In genomic region chr6:32005538-32005880, GRCh38 we compare ENCODE assay signal across 9 cellular contexts. TPM values are rescaled to one million over a fixed set of nuclear protein-coding genes. Genes with fewer than 3 reads are reported as not detected.
DNase-seq lines count a peak whose midpoint lies in the region; TF ChIP-seq lines count a peak whose summit lies in the region.
"Not testable (repeated sequence)": the region's sequence is repeated elsewhere in the genome, so short reads cannot be mapped to it uniquely, and the experiment has no call there.
"Had no signal": no experiment of that assay in that cellular context is flagged by ENCODE, and none has a peak within 500 bp of the region (broad histone marks: within the 10 kb centered on the region; RNA-seq: fewer than 3 reads in every experiment).

No MANE protein-coding gene starts in this region.

- H3K4me1 ChIP-seq in hepatocyte (ENCODE audit: insufficient read depth); neural progenitor cell; suprapubic skin: not testable (repeated sequence)

- not testable (repeated sequence) for TF ChIP-seq CTCF in WERI-Rb-1 (IDR thresholded peaks at IDR 0.05; ENCODE audit: low read depth, low read length); hepatocyte (IDR thresholded peaks at IDR 0.05; ENCODE audit: poor library complexity); neural progenitor cell (IDR thresholded peaks at IDR 0.05); suprapubic skin (IDR thresholded peaks at IDR 0.05)

- DNase-seq in HT-29 (ENCODE audit: low spot score) (peak; percentile 2), WERI-Rb-1 (peak; percentile 5), cardiac septum (ENCODE audit: low spot score) (peak; percentile 69), neural progenitor cell (ENCODE audit: low spot score) (peak; percentile 1), suprapubic skin (ENCODE audit: low spot score in 2 of 2) (peak; percentile 5 to 48)
- peak; percentile 3 for DNase-seq in activated naive CD4-positive, alpha-beta T cell treated with anti-CD3 and anti-CD28 coated beads for 36 hours
- not testable (repeated sequence) for DNase-seq in hepatocyte (ENCODE audit: low spot score)

- not testable (repeated sequence) for TF ChIP-seq POLR2A in suprapubic skin (IDR thresholded peaks at IDR 0.05)

- not testable (repeated sequence) for H3K79me2 ChIP-seq in hepatocyte; neural progenitor cell (ENCODE audit: low read depth)

- not testable (repeated sequence) for H3K36me3 ChIP-seq in WERI-Rb-1; hepatocyte (replicated peaks; ENCODE audit: insufficient read depth, low read depth); neural progenitor cell; suprapubic skin

- H3K27ac Mint-ChIP-seq in activated naive CD4-positive, alpha-beta T cell treated with anti-CD3 and anti-CD28 coated beads for 36 hours; neural progenitor cell: not testable (repeated sequence)

- WGBS in hepatocyte (ENCODE audit: low lambda C conversion rate, missing lambda C conversion rate) = 93% methylated on average over 8 of the region's 9 CpGs
- WGBS in suprapubic skin = 82% methylated on average over 7 of the region's 9 CpGs

- CTCF ChIA-PET in activated naive CD4-positive, alpha-beta T cell treated with anti-CD3 and anti-CD28 coated beads for 36 hours (lab: Charles Lee) = not testable (repeated sequence)

- not testable (repeated sequence) for H3K9ac ChIP-seq in neural progenitor cell

- not testable (repeated sequence) for H3K27me3 Mint-ChIP-seq in activated naive CD4-positive, alpha-beta T cell treated with anti-CD3 and anti-CD28 coated beads for 36 hours (ENCODE audit: low read depth); neural progenitor cell (ENCODE audit: insufficient read depth, low read depth)

- H3K9me2 ChIP-seq in hepatocyte (replicated peaks; ENCODE audit: insufficient read depth) = not testable (repeated sequence)

- H2AFZ ChIP-seq in hepatocyte; neural progenitor cell (replicated peaks): not testable (repeated sequence)

- not testable (repeated sequence) for H3F3A ChIP-seq in neural progenitor cell (ENCODE audit: low read depth)

- not testable (repeated sequence) for H3K27me3 ChIP-seq in WERI-Rb-1 (ENCODE audit: insufficient read depth, low read depth, severe bottlenecking); hepatocyte; neural progenitor cell; suprapubic skin

- H3K27ac ChIP-seq in WERI-Rb-1, neural progenitor cell: not testable (repeated sequence)
- H3K27ac ChIP-seq in hepatocyte (peak overlapping the region; percentile 40), suprapubic skin (peak overlapping the region; percentile 8)

- not testable (repeated sequence) for H3K4me1 Mint-ChIP-seq in activated naive CD4-positive, alpha-beta T cell treated with anti-CD3 and anti-CD28 coated beads for 36 hours (ENCODE audit: low read depth); neural progenitor cell

- not testable (repeated sequence) for H3K36me3 Mint-ChIP-seq in activated naive CD4-positive, alpha-beta T cell treated with anti-CD3 and anti-CD28 coated beads for 36 hours (ENCODE audit: low read depth); neural progenitor cell

- intact Hi-C loops in activated naive CD4-positive, alpha-beta T cell treated with anti-CD3 and anti-CD28 coated beads for 36 hours (cut with micrococcal nuclease); cardiac septum (cut with DNase I): not testable (repeated sequence)

- not testable (repeated sequence) for H3K9me3 ChIP-seq in WERI-Rb-1 (ENCODE audit: severe bottlenecking); hepatocyte (ENCODE audit: low read depth); neural progenitor cell (ENCODE audit: low read depth); suprapubic skin

- not testable (repeated sequence) for H4K20me1 ChIP-seq in hepatocyte (ENCODE audit: insufficient read depth, poor library complexity, severe bottlenecking); neural progenitor cell (ENCODE audit: low read depth)

- H3K4me3 Mint-ChIP-seq in activated naive CD4-positive, alpha-beta T cell treated with anti-CD3 and anti-CD28 coated beads for 36 hours; neural progenitor cell: not testable (repeated sequence)

- not testable (repeated sequence) for H3K4me3 ChIP-seq in WERI-Rb-1 (ENCODE audit: low read depth, low read length); hepatocyte; neural progenitor cell; suprapubic skin

- not testable (repeated sequence) for H3K4me2 ChIP-seq in hepatocyte, neural progenitor cell

- not testable (repeated sequence) for H3K9me3 Mint-ChIP-seq in activated naive CD4-positive, alpha-beta T cell treated with anti-CD3 and anti-CD28 coated beads for 36 hours; neural progenitor cell

- not testable (repeated sequence) for TF ChIP-seq EP300 in suprapubic skin (IDR thresholded peaks at IDR 0.05)

RNA-seq across cellular contexts. Expression of gene C4B, which starts 9.1 kb away (rescaled TPM):
- 1.4 and 1.9 TPM in 2 replicates for total RNA-seq in HT-29 (2014; rRNA removed; shearing (Covaris generic))
- 1 to 10 TPM; 2.7 to 3.3 TPM for total RNA-seq in activated naive CD4-positive, alpha-beta T cell treated with anti-CD3 and anti-CD28 coated beads for 36 hours
- total RNA-seq in cardiac septum = 92.4 TPM
- total RNA-seq in hepatocyte = 57.5 and 68.9 TPM in 2 replicates
- polyA plus RNA-seq in hepatocyte = 78.0 and 80.0 TPM in 2 replicates
- 0.30 and 1.5 TPM in 2 replicates for total RNA-seq in neural progenitor cell (ENCODE audit: low replicate concordance)
- total RNA-seq in suprapubic skin = 1 to 10 TPM; 1.3 to 9.4 (median 5.1) TPM

RNA-seq across cellular contexts. Expression of gene C4A, which starts 23.7 kb away (rescaled TPM):
- 0.57 and 1.9 TPM in 2 replicates for total RNA-seq in HT-29 (2014; rRNA removed; shearing (Covaris generic))
- 1 to 10 TPM; 3.2 to 3.5 TPM for total RNA-seq in activated naive CD4-positive, alpha-beta T cell treated with anti-CD3 and anti-CD28 coated beads for 36 hours
- total RNA-seq in cardiac septum = 131 TPM
- total RNA-seq in hepatocyte = 49.1 and 66.8 TPM in 2 replicates
- 69.9 and 74.4 TPM in 2 replicates for polyA plus RNA-seq in hepatocyte
- 1.7 and 4.3 TPM in 2 replicates for total RNA-seq in neural progenitor cell (ENCODE audit: low replicate concordance)
- 10 to 100 TPM in 1 of 4 donors, 1 to 10 TPM in 3; 4.0 to 10.2 (median 5.3) TPM for total RNA-seq in suprapubic skin

RNA-seq across cellular contexts. Expression of gene CYP21A2, which starts 32.7 kb away (rescaled TPM):
- total RNA-seq in HT-29 (2014; rRNA removed; shearing (Covaris generic)) = not detected in 2 replicates
- total RNA-seq in activated naive CD4-positive, alpha-beta T cell treated with anti-CD3 and anti-CD28 coated beads for 36 hours = under 1 TPM in 1 of 2 experiments, not detected in 1; 0.19 TPM
- total RNA-seq in cardiac septum = 2.0 TPM
- total RNA-seq in hepatocyte = 0.12 and 1.4 TPM in 2 replicates
- 1.7 and 2.4 TPM in 2 replicates for polyA plus RNA-seq in hepatocyte
- 0.09 TPM in 1 of 2 replicates, not detected in the other for total RNA-seq in neural progenitor cell (ENCODE audit: low replicate concordance)
- total RNA-seq in suprapubic skin = 1 to 10 TPM in 1 of 4 donors, under 1 TPM in 1, not detected in 2; 0.39 to 2.3 TPM
- total RNA-seq: Right ventricle myocardium superior, RPMI7951 had no signal

RNA-seq across cellular contexts. Expression of gene DXO, which starts 33.6 kb away (rescaled TPM):
- total RNA-seq in HT-29 (2014; rRNA removed; shearing (Covaris generic)) = 54.8 and 61.6 TPM in 2 replicates
- 10 to 100 TPM; 12.5 to 13.0 TPM for total RNA-seq in activated naive CD4-positive, alpha-beta T cell treated with anti-CD3 and anti-CD28 coated beads for 36 hours
- 14.0 TPM for total RNA-seq in cardiac septum
- 16.1 and 22.2 TPM in 2 replicates for total RNA-seq in hepatocyte
- polyA plus RNA-seq in hepatocyte = 39.3 and 43.8 TPM in 2 replicates
- 10.2 and 23.0 TPM in 2 replicates for total RNA-seq in neural progenitor cell (ENCODE audit: low replicate concordance)
- 10 to 100 TPM; 13.1 to 25.3 (median 16.4) TPM for total RNA-seq in suprapubic skin

RNA-seq across cellular contexts. Expression of gene SKIC2, which starts 46.5 kb away (rescaled TPM):
- 62.5 and 66.2 TPM in 2 replicates for total RNA-seq in HT-29 (2014; rRNA removed; shearing (Covaris generic))
- total RNA-seq in activated naive CD4-positive, alpha-beta T cell treated with anti-CD3 and anti-CD28 coated beads for 36 hours = 100 to 1,000 TPM in 1 of 2 experiments, 10 to 100 TPM in 1; 93.6 to 101 TPM
- total RNA-seq in cardiac septum = 33.2 TPM
- total RNA-seq in hepatocyte = 34.2 and 53.2 TPM in 2 replicates
- 61.7 and 64.3 TPM in 2 replicates for polyA plus RNA-seq in hepatocyte
- total RNA-seq in neural progenitor cell (ENCODE audit: low replicate concordance) = 21.0 and 50.5 TPM in 2 replicates
- 10 to 100 TPM; 31.3 to 60.4 (median 49.3) TPM for total RNA-seq in suprapubic skin
